ENCODE assay signal across 33 cellular contexts in the genomic region with DNA sequence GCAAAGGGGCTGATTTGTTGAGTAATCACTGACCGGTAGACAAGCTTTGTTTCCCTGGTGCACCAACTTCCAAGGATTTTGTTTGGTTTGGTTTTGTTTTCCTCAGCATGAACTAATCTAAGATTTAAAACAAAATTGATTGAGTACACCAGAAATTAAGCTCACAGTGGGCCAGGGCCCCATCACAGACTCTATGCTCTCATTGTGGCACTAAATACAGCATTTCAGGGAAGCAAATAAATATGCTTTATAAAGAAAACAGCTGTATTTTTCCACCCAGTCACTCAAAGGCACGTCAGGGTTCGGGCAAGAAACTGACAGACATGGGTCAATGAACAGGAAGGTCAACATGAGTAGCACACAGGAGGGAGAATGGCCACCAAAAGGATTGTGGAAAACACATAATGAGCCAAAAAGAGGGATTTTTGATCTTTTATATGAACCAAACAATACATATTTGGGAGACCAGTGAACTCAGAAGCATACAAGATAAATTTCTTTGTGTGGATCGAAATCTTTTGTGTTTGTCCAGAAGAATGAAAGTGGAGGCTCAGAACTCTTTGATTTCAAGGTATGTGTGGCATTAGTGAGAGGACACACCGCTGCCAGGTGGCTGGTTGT. TPM values are rescaled to one million over a fixed set of nuclear protein-coding genes. Genes with fewer than 3 reads are reported as not detected.
"Had no signal": no experiment of that assay in that cellular context is flagged by ENCODE, and none has a peak within 500 bp of the region (broad histone marks: within the 10 kb centered on the region; RNA-seq: fewer than 3 reads in every experiment).

No MANE protein-coding gene starts in this region.

- H3K36me3 ChIP-seq: colonic mucosa, esophagus muscularis mucosa, gastroesophageal sphincter, heart left ventricle, right atrium auricular region, sigmoid colon, tibial artery, upper lobe of right lung, uterus had no signal

- H3K4me1 ChIP-seq: colonic mucosa, esophagus muscularis mucosa, foreskin keratinocyte, gastroesophageal sphincter, heart left ventricle, parathyroid adenoma, right atrium auricular region, sigmoid colon, testis, tibial artery, upper lobe of right lung, uterus had no signal

- H3K27ac ChIP-seq: colonic mucosa, esophagus muscularis mucosa, foreskin keratinocyte, gastroesophageal sphincter, heart left ventricle, hepatocyte, parathyroid adenoma, right atrium auricular region, sigmoid colon, testis, tibial artery, upper lobe of right lung, uterus had no signal

- DNase-seq: colonic mucosa; effector memory CD4-positive, alpha-beta T cell; foreskin keratinocyte; heart left ventricle; kidney; natural killer cell; sigmoid colon; stimulated activated CD4-positive, alpha-beta T cell treated with anti-CD3 and anti-CD28 coated beads, Interleukin-2, amount 100 ng/mL, for 24 hours; stimulated activated CD4-positive, alpha-beta T cell treated with anti-CD3 and anti-CD28 coated beads, Interleukin-4, amount 100 ng/mL, for 24 hours; stimulated activated naive CD8-positive, alpha-beta T cell treated with anti-CD3 and anti-CD28 coated beads, Interleukin-15, Interleukin-2, amounts not matched to agents 100 U/mL and 50 U/mL, for 24 hours; substantia nigra; testis; tibial artery; upper lobe of right lung; uterus had no signal

- ATAC-seq: foreskin keratinocyte; gastroesophageal sphincter; heart left ventricle; left lobe of liver; natural killer cell; stimulated activated memory B cell treated with anti-CD40 and anti-IgM and Interleukin-4, amounts not matched to agents 10 μg/mL and 1 μg/mL and 100 μg/mL, for 72 hours; stimulated activated naive CD8-positive, alpha-beta T cell treated with anti-CD3 and anti-CD28 coated beads, Interleukin-15, Interleukin-2, amounts not matched to agents 100 U/mL and 50 U/mL, for 24 hours; upper lobe of right lung had no signal

- H3K9me3 Mint-ChIP-seq: dendritic cell treated with granulocyte-macrophage colony-stimulating factor and Interleukin-4, amounts not matched to agents 40 ng/mL and 50 ng/mL, for 4 days; memory B cell; natural killer cell; stimulated activated memory B cell treated with anti-CD40 and anti-IgM and Interleukin-4, amounts not matched to agents 10 μg/mL and 1 μg/mL and 100 μg/mL, for 72 hours had no signal

- H3K4me3 Mint-ChIP-seq: dendritic cell treated with granulocyte-macrophage colony-stimulating factor and Interleukin-4, amounts not matched to agents 40 ng/mL and 50 ng/mL, for 4 days; memory B cell; natural killer cell; stimulated activated memory B cell treated with anti-CD40 and anti-IgM and Interleukin-4, amounts not matched to agents 10 μg/mL and 1 μg/mL and 100 μg/mL, for 72 hours had no signal

- H3K4me2 ChIP-seq: hepatocyte had no signal

- H3K79me2 ChIP-seq: hepatocyte, parathyroid adenoma had no signal

- H3K36me3 Mint-ChIP-seq: memory B cell; natural killer cell; stimulated activated memory B cell treated with anti-CD40 and anti-IgM and Interleukin-4, amounts not matched to agents 10 μg/mL and 1 μg/mL and 100 μg/mL, for 72 hours had no signal

- H3K27me3 ChIP-seq: right atrium auricular region, testis had no signal

- H2AFZ ChIP-seq: hepatocyte, parathyroid adenoma had no signal

- H3K4me3 ChIP-seq: colonic mucosa, esophagus muscularis mucosa, gastroesophageal sphincter, heart left ventricle, hepatocyte, lung, right atrium auricular region, sigmoid colon, testis, tibial artery, upper lobe of right lung, uterus had no signal

- H3K9ac ChIP-seq: parathyroid adenoma had no signal

- H3K4me1 Mint-ChIP-seq: memory B cell; natural killer cell; stimulated activated memory B cell treated with anti-CD40 and anti-IgM and Interleukin-4, amounts not matched to agents 10 μg/mL and 1 μg/mL and 100 μg/mL, for 72 hours had no signal

- H3K9me3 ChIP-seq: colonic mucosa, esophagus muscularis mucosa, gastroesophageal sphincter, heart left ventricle, right atrium auricular region, sigmoid colon, testis, tibial artery, upper lobe of right lung, uterus had no signal

- FAIRE-seq: endothelial cell of umbilical vein, kidney had no signal

- H3K27ac Mint-ChIP-seq: dendritic cell treated with granulocyte-macrophage colony-stimulating factor and Interleukin-4, amounts not matched to agents 40 ng/mL and 50 ng/mL, for 4 days; memory B cell; natural killer cell; progenitor cell of endocrine pancreas; stimulated activated memory B cell treated with anti-CD40 and anti-IgM and Interleukin-4, amounts not matched to agents 10 μg/mL and 1 μg/mL and 100 μg/mL, for 72 hours had no signal

RNA-seq across cellular contexts. Expression of gene CFAP77, which starts 8.8 kb away (rescaled TPM):
- total RNA-seq: colonic mucosa, endothelial cell of umbilical vein, epithelial cell of proximal tubule, esophagus muscularis mucosa, fibroblast of lung, foreskin keratinocyte, gastroesophageal sphincter, left lobe of liver, liver, mononuclear cell, natural killer cell, sigmoid colon, skeletal muscle tissue, upper lobe of right lung had no signal
- polyA plus RNA-seq: endothelial cell of umbilical vein, fibroblast of lung, foreskin keratinocyte, liver, neural cell, sigmoid colon had no signal
